ENCODE assay signal across 11 cellular contexts in the genomic region with DNA sequence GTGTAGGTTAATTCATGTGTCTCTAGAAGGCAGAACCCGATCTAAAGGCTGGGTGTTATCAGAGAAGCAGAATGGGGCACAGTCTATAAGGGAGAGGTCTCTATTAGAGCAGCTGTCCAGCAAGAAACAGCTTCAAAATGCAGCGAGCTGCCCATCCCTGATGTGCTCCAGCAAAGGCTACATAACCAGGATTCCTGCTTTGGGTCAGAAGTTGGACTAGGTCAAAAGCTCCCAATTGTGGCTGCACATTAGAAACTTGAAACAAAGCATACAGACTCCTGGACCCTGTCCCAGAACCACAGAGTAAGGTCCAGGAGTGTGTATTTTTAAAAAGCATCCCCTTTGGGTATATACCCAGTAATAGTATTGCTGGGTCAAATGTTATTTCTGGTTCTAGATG.
DNase-seq lines count a peak whose midpoint lies in the region; ATAC-seq, FAIRE-seq and TF ChIP-seq lines count a peak whose summit lies in the region.
"Had no signal": no experiment of that assay in that cellular context is flagged by ENCODE, and none has a peak within 500 bp of the region (broad histone marks: within the 10 kb centered on the region; RNA-seq: fewer than 3 reads in every experiment).

No MANE protein-coding gene starts in this region.

- CTCF ChIA-PET in activated B cell treated with CpG ODN at 0.5 μM for 24 hours (lab: Charles Lee), result interaction anchor here (1.4 to 4.0 kb wide), 6 partner anchors 13 to 104 kb away, joined by 5 to 26 read pairs (median 7); no protein-coding TSS in a partner anchor

- no peaks in the 10 kb centered on the region for H3K27me3 Mint-ChIP-seq in activated B cell treated with CpG ODN at 0.5 μM for 24 hours

- H3K36me3 ChIP-seq in spleen, result peaks cover 0 to 35% (median 0%) of the 10 kb centered on the region in 6 donors

- POLR2A ChIA-PET in activated B cell treated with CpG ODN at 0.5 μM for 24 hours (lab: Charles Lee), result interaction anchor here (0.5 to 4.7 kb wide), 10 partner anchors 8 to 295 kb away, joined by 3 to 62 read pairs (median 5); a partner anchor contains a TSS

- peak overlapping the region in 1 of 8 donors; percentile 45 for H3K4me3 ChIP-seq in spleen

- peaks cover 36% of the 10 kb centered on the region for H3K36me3 Mint-ChIP-seq in activated B cell treated with CpG ODN at 0.5 μM for 24 hours (ENCODE audit: low read depth)

- H3K9me3 Mint-ChIP-seq in activated B cell treated with CpG ODN at 0.5 μM for 24 hours, result no peaks in the 10 kb centered on the region

- intact Hi-C loops in activated B cell treated with CpG ODN at 0.5 μM for 24 hours (cut with micrococcal nuclease) (loop anchor here (10.0 kb wide), 1 partner anchor 960 kb away; no protein-coding TSS in a partner anchor), spleen (cut with DNase I; ENCODE audit: low total_unique reads) (no loop called here)

- ATAC-seq in activated B cell treated with CpG ODN at 0.5 μM for 24 hours (ENCODE audit: low read depth) (no peak), HG03025 (IDR thresholded peaks at IDR 0.05; ENCODE audit: low FRiP score, unreplicated experiment) (no peak)
- ATAC-seq: HCT116 had no signal

- H3K27ac Mint-ChIP-seq in activated B cell treated with CpG ODN at 0.5 μM for 24 hours, result peak overlapping the region; percentile 98

- no peak for TF ChIP-seq CTCF in activated B cell treated with CpG ODN at 0.5 μM for 24 hours (IDR thresholded peaks at IDR 0.05)
- no peak for TF ChIP-seq CTCF in spleen (IDR thresholded peaks at IDR 0.05 in 8 of 11, conservative IDR thresholded peaks at IDR 0.05 in 3 of 11)

- DNase-seq in GM19239 (ENCODE audit: insufficient read length, low spot score) (no peak), activated B cell treated with CpG ODN at 0.5 μM for 24 hours (no peak), fibroblast of the conjunctiva (ENCODE audit: low read depth) (peak; percentile 12), spleen (no peak), MV-4-11 (lab: John Stamatoyannopoulos, UW) (no peak)
- no peak for DNase-seq in stimulated activated CD4-positive, alpha-beta T cell treated with anti-CD3 and anti-CD28 coated beads, Interleukin-2, amount 100 ng/mL, for 48 hours
- DNase-seq: activated effector memory CD4-positive, alpha-beta T cell treated with anti-CD3 and anti-CD28 coated beads, Interleukin-2, amount 50 U/mL, for 16 hours; NCI-H2171 treated with DMSO at 0.1 percent for 48 hours; OCI-M1 had no signal

- H3K4me3 Mint-ChIP-seq in activated B cell treated with CpG ODN at 0.5 μM for 24 hours, result no peak overlapping the region

- TF ChIP-seq POLR2A in spleen (IDR thresholded peaks at IDR 0.05), result no peak

- FAIRE-seq in GM19239 (lab: Jason Lieb, UNC), result peak; percentile 65

- H3K27ac ChIP-seq in spleen, result peak overlapping the region; percentile 46 to 93 (median 84)

- no peaks in the 10 kb centered on the region for H3K27me3 ChIP-seq in spleen (replicated peaks in 1 of 7)

- H3K9me3 ChIP-seq in spleen, result no peaks in the 10 kb centered on the region

- WGBS in spleen, 5 donors, result 69 to 90% (median 89%) methylated on average over 2 of the region's 2 CpGs

- peaks cover 32 to 100% (median 82%) of the 10 kb centered on the region in 6 donors for H3K4me1 ChIP-seq in spleen

- H3K4me1 Mint-ChIP-seq in activated B cell treated with CpG ODN at 0.5 μM for 24 hours, result peaks cover 91% of the 10 kb centered on the region
